In the genomic region with DNA sequence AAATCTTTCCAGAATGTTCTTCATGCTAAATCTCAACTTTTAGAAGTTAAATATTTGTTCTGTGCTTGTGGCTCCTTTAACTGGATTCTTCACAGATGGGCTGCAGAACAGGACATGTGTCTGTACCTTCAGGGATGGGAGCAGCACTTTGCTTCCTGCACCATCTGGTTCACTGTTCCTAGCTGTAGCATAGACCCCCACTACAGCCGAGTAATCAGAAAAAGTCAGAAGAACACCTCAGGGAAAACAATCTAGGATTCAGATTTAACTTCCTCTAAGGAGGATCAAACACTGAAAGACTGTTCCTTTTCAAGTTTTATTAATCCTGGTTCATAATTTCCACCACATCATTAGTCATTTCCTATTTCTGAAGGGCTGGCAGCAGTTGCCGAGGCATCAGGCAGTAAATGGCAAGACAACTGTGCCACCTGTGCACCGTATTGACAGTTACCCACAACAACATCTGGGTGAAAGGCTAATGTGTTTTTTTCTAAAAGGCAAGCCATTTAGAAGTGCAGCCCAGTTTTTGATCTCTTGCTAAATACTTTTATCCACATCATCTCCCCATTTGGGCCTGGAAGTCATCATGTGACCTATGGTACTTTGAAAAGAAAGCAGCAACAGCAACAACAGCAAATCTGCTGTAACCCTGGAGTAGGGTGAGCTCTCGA, we compare ENCODE assay signal across 14 cellular contexts.
DNase-seq lines count a peak whose midpoint lies in the region; ATAC-seq and TF ChIP-seq lines count a peak whose summit lies in the region.
"Had no signal": no experiment of that assay in that cellular context is flagged by ENCODE, and none has a peak within 500 bp of the region (broad histone marks: within the 10 kb centered on the region; RNA-seq: fewer than 3 reads in every experiment).

No MANE protein-coding gene starts in this region.

- H3K9ac ChIP-seq in GM23248 (no peak overlapping the region), Loucy (ENCODE audit: low read depth, low read length, poor library complexity, severe bottlenecking) (peak overlapping the region; percentile 24)

- H3K4me3 ChIP-seq in GM23248 = no peak overlapping the region
- peak overlapping the region; percentile 46 for H3K4me3 ChIP-seq in Loucy (ENCODE audit: low read length, poor library complexity, severe bottlenecking)
- H3K4me3 ChIP-seq in lower lobe of right lung = no peak overlapping the region
- H3K4me3 ChIP-seq: GM12878, HAP-1 had no signal

- H3K9me3 ChIP-seq in GM23248 (ENCODE audit: low read depth) (no peaks in the 10 kb centered on the region), Loucy (ENCODE audit: insufficient read depth, low read depth, low read length) (no peaks in the 10 kb centered on the region), lower lobe of right lung (no peaks in the 10 kb centered on the region)
- H3K9me3 ChIP-seq: HAP-1 had no signal

- H3K27me3 ChIP-seq in GM23248 (replicated peaks; ENCODE audit: insufficient read depth) = peaks cover 10% of the 10 kb centered on the region
- peaks cover 45% of the 10 kb centered on the region for H3K27me3 ChIP-seq in Loucy (ENCODE audit: insufficient read depth, low read length, poor library complexity, severe bottlenecking)
- H3K27me3 ChIP-seq in lower lobe of right lung (ENCODE audit: low read depth) = no peaks in the 10 kb centered on the region

- H3K4me2 ChIP-seq in GM23248 (ENCODE audit: unreplicated experiment) = no peak overlapping the region
- H3K4me2 ChIP-seq in Loucy (ENCODE audit: low read depth, low read length, poor library complexity, severe bottlenecking) = peak overlapping the region; percentile 62

- peaks cover 3% of the 10 kb centered on the region for H3K27me3 Mint-ChIP-seq in nephron progenitor cell (ENCODE audit: low read depth, poor library complexity)
- peaks cover 20% of the 10 kb centered on the region for H3K27me3 Mint-ChIP-seq in activated naive CD4-positive, alpha-beta T cell treated with anti-CD3 and anti-CD28 coated beads, Interleukin-2, amount 10 ng/mL, durations not matched to agents 7 days and 5 days

- H3K36me3 ChIP-seq in GM23248 (ENCODE audit: low read depth) (no peaks in the 10 kb centered on the region), Loucy (ENCODE audit: insufficient read depth, low read length) (no peaks in the 10 kb centered on the region), lower lobe of right lung (no peaks in the 10 kb centered on the region)
- H3K36me3 ChIP-seq: HAP-1 had no signal

- H3F3A ChIP-seq in GM23248 (ENCODE audit: insufficient read depth) (no peaks in the 10 kb centered on the region), Loucy (ENCODE audit: low read depth) (no peaks in the 10 kb centered on the region)

- H2AFZ ChIP-seq in GM23248 = no peak overlapping the region
- no peak overlapping the region for H2AFZ ChIP-seq in Loucy (ENCODE audit: low read length)

- H3K4me1 ChIP-seq in GM23248 (ENCODE audit: insufficient read depth) (peaks cover 12% of the 10 kb centered on the region; the same call in 1 of the 2 replicates), Loucy (ENCODE audit: insufficient read depth, low read length, poor library complexity, severe bottlenecking) (peaks cover 56% of the 10 kb centered on the region), lower lobe of right lung (peaks cover 8% of the 10 kb centered on the region)
- H3K4me1 ChIP-seq: HAP-1 had no signal

- WGBS in GM23248 (ENCODE audit: low coverage in 1 of 2, low lambda C conversion rate in 2 of 2, missing lambda C conversion rate in 2 of 2), 2 experiments = 43 to 49% methylated on average over 4 of the region's 4 CpGs

- H3K79me2 ChIP-seq in GM23248 (ENCODE audit: insufficient read depth) (no peaks in the 10 kb centered on the region), Loucy (ENCODE audit: insufficient read depth, low read length) (no peaks in the 10 kb centered on the region)

- no peaks in the 10 kb centered on the region for H3K9me3 Mint-ChIP-seq in nephron progenitor cell
- no peaks in the 10 kb centered on the region for H3K9me3 Mint-ChIP-seq in activated naive CD4-positive, alpha-beta T cell treated with anti-CD3 and anti-CD28 coated beads, Interleukin-2, amount 10 ng/mL, durations not matched to agents 7 days and 5 days
- H3K9me3 Mint-ChIP-seq: activated naive CD4-positive, alpha-beta T cell treated with anti-CD3 and anti-CD28 coated beads, Interleukin-2, amount 50 U/mL, for 72 hours had no signal

- peak; percentile 23 for DNase-seq in GM23248
- peak; percentile 90 for DNase-seq in dermis blood vessel endothelial cell
- DNase-seq in nephron progenitor cell = no peak
- DNase-seq in activated naive CD4-positive, alpha-beta T cell treated with anti-CD3 and anti-CD28 coated beads, Interleukin-2, amount 10 ng/mL, durations not matched to agents 7 days and 5 days = no peak
- DNase-seq in lower lobe of right lung = no peak
- DNase-seq: cortex of kidney, hippocampal formation, KBM-7, NCI-H2171 treated with DMSO at 0.1 percent for 48 hours had no signal

- no peak overlapping the region for H3K27ac ChIP-seq in GM23248
- H3K27ac ChIP-seq in lower lobe of right lung = no peak overlapping the region

- no peaks in the 10 kb centered on the region for H3K36me3 Mint-ChIP-seq in nephron progenitor cell (ENCODE audit: low read depth)
- H3K36me3 Mint-ChIP-seq in activated naive CD4-positive, alpha-beta T cell treated with anti-CD3 and anti-CD28 coated beads, Interleukin-2, amount 10 ng/mL, durations not matched to agents 7 days and 5 days = no peaks in the 10 kb centered on the region
- H3K36me3 Mint-ChIP-seq: activated naive CD4-positive, alpha-beta T cell treated with anti-CD3 and anti-CD28 coated beads, Interleukin-2, amount 50 U/mL, for 72 hours had no signal

- peak overlapping the region; percentile 7 for H3K27ac Mint-ChIP-seq in nephron progenitor cell
- H3K27ac Mint-ChIP-seq in activated naive CD4-positive, alpha-beta T cell treated with anti-CD3 and anti-CD28 coated beads, Interleukin-2, amount 10 ng/mL, durations not matched to agents 7 days and 5 days = no peak overlapping the region
- H3K27ac Mint-ChIP-seq: activated naive CD4-positive, alpha-beta T cell treated with anti-CD3 and anti-CD28 coated beads, Interleukin-2, amount 50 U/mL, for 72 hours had no signal

- TF ChIP-seq CTCF in Loucy (conservative IDR thresholded peaks at IDR 0.05; ENCODE audit: low read length) = no peak
- TF ChIP-seq CTCF in nephron progenitor cell (IDR thresholded peaks at IDR 0.05) = no peak
- TF ChIP-seq CTCF in lower lobe of right lung (IDR thresholded peaks at IDR 0.05) = no peak

- intact Hi-C loops in lower lobe of right lung (cut with DNase I) = no loop called here

- H3K9me2 ChIP-seq in GM23248 (ENCODE audit: insufficient read depth) (no peaks in the 10 kb centered on the region), Loucy (replicated peaks; ENCODE audit: low read depth, low read length) (no peaks in the 10 kb centered on the region)

- peaks cover 55% of the 10 kb centered on the region for H3K4me1 Mint-ChIP-seq in nephron progenitor cell
- peaks cover 8% of the 10 kb centered on the region for H3K4me1 Mint-ChIP-seq in activated naive CD4-positive, alpha-beta T cell treated with anti-CD3 and anti-CD28 coated beads, Interleukin-2, amount 10 ng/mL, durations not matched to agents 7 days and 5 days

- no peaks in the 10 kb centered on the region for H4K20me1 ChIP-seq in GM23248 (ENCODE audit: insufficient read depth)
- H4K20me1 ChIP-seq in Loucy (ENCODE audit: insufficient read depth, low read length, poor library complexity, severe bottlenecking) = no peaks in the 10 kb centered on the region

- H3K4me3 Mint-ChIP-seq in nephron progenitor cell = no peak overlapping the region
- H3K4me3 Mint-ChIP-seq in activated naive CD4-positive, alpha-beta T cell treated with anti-CD3 and anti-CD28 coated beads, Interleukin-2, amount 10 ng/mL, durations not matched to agents 7 days and 5 days = no peak overlapping the region

- in situ Hi-C loops in GM23248 (cut with MboI) = no loop called here

- no peak for ATAC-seq in activated CD4-positive, CD25-positive, alpha-beta regulatory T cell treated with anti-CD3 and anti-CD28 coated beads, Interleukin-2, amount 50 U/mL, for 24 hours
- no peak for ATAC-seq in lower lobe of right lung
- ATAC-seq: GM12878 had no signal

- CTCF ChIA-PET in activated naive CD4-positive, alpha-beta T cell treated with anti-CD3 and anti-CD28 coated beads, Interleukin-2, amount 10 ng/mL, durations not matched to agents 7 days and 5 days (lab: Charles Lee) = no interaction called here

Comparison
In these comparisons a context has a peak if more than half of its experiments do, and no peak if none do; other contexts are left out.
1. DNase-seq: peak in GM23248 (single experiment) and dermis blood vessel endothelial cell (single experiment); none in nephron progenitor cell (single experiment), activated naive CD4-positive, alpha-beta T cell treated with anti-CD3 and anti-CD28 coated beads, Interleukin-2, amount 10 ng/mL, durations not matched to agents 7 days and 5 days (single experiment) and lower lobe of right lung (single experiment).